In genomic region chr2:191012346-191012745, GRCh38 we compare ENCODE assay signal across 11 cellular contexts. TPM values are rescaled to one million over a fixed set of nuclear protein-coding genes. Genes with fewer than 3 reads are reported as not detected.
DNase-seq lines count a peak whose midpoint lies in the region; ATAC-seq and TF ChIP-seq lines count a peak whose summit lies in the region.
"Had no signal": no experiment of that assay in that cellular context is flagged by ENCODE, and none has a peak within 500 bp of the region (broad histone marks: within the 10 kb centered on the region; RNA-seq: fewer than 3 reads in every experiment).

No MANE protein-coding gene starts in this region.

- peaks cover 26 to 53% (median 46%) of the 10 kb centered on the region in 7 donors for H3K4me1 Mint-ChIP-seq in naive thymus-derived CD4-positive, alpha-beta T cell
- H3K4me1 Mint-ChIP-seq: nephron progenitor cell had no signal

- H3K27ac ChIP-seq in AG04450 (ENCODE audit: low read depth, low read length) (no peak overlapping the region), GM23248 (no peak overlapping the region; the same call in 1 of the 2 replicates), dorsolateral prefrontal cortex (peak overlapping the region in 8 of 59 donors; percentile 28 to 99 (median 98)), uterus (no peak overlapping the region)
- H3K27ac ChIP-seq in naive thymus-derived CD4-positive, alpha-beta T cell (ENCODE audit: low read depth, low read length): peak overlapping the region; percentile 87
- H3K27ac ChIP-seq: WERI-Rb-1 had no signal

- in situ Hi-C loops in GM23248 (cut with MboI): no loop called here

- H3K4me1 ChIP-seq in GM23248 (ENCODE audit: insufficient read depth) (peaks cover 42% of the 10 kb centered on the region), uterus (peaks cover 0 to 3% of the 10 kb centered on the region in 2 donors)
- peaks cover 49 to 55% of the 10 kb centered on the region in 2 donors for H3K4me1 ChIP-seq in naive thymus-derived CD4-positive, alpha-beta T cell (ENCODE audit: control insufficient read depth in 2 of 2, insufficient read depth in 2 of 2, low read length in 2 of 2)

- H3K9ac ChIP-seq in GM23248: peak overlapping the region; percentile 80

- H3K27me3 ChIP-seq in AG04450 (ENCODE audit: control insufficient read depth, insufficient read depth, low read length) (no peaks in the 10 kb centered on the region), GM23248 (replicated peaks; ENCODE audit: insufficient read depth) (no peaks in the 10 kb centered on the region), dorsolateral prefrontal cortex (no peaks in the 10 kb centered on the region), uterus (no peaks in the 10 kb centered on the region)
- H3K27me3 ChIP-seq in naive thymus-derived CD4-positive, alpha-beta T cell (ENCODE audit: control insufficient read depth in 2 of 2, insufficient read depth in 2 of 2, low read length in 2 of 2): no peaks in the 10 kb centered on the region

- H3F3A ChIP-seq in GM23248 (ENCODE audit: insufficient read depth): peaks cover 39% of the 10 kb centered on the region; the same call in 1 of the 2 replicates

- TF ChIP-seq CTCF in AG04450 (IDR thresholded peaks at IDR 0.05; ENCODE audit: low read depth, low read length) (no peak), dorsolateral prefrontal cortex (IDR thresholded peaks at IDR 0.05 in 54 of 56, conservative IDR thresholded peaks at IDR 0.05 in 2 of 56; ENCODE audit: low read depth in 1 of 56, partially characterized antibody in 56 of 56) (no peak), uterus (IDR thresholded peaks at IDR 0.05) (no peak)

- H3K4me2 ChIP-seq in GM23248 (ENCODE audit: unreplicated experiment): peak overlapping the region; percentile 91

- H3K27ac Mint-ChIP-seq in naive thymus-derived CD4-positive, alpha-beta T cell: no peak overlapping the region
- H3K27ac Mint-ChIP-seq: nephron progenitor cell had no signal

- no peak overlapping the region for H3K4me3 Mint-ChIP-seq in naive thymus-derived CD4-positive, alpha-beta T cell
- H3K4me3 Mint-ChIP-seq: nephron progenitor cell had no signal

- no peaks in the 10 kb centered on the region; the same call in 1 of the 2 replicates for H4K20me1 ChIP-seq in GM23248 (ENCODE audit: insufficient read depth)

- no peak overlapping the region for H2AFZ ChIP-seq in GM23248

- H3K9me3 ChIP-seq in AG04450 (ENCODE audit: control insufficient read depth, insufficient read depth, low read length): no peaks in the 10 kb centered on the region
- no peaks in the 10 kb centered on the region for H3K9me3 ChIP-seq in GM23248 (ENCODE audit: low read depth)
- no peaks in the 10 kb centered on the region for H3K9me3 ChIP-seq in naive thymus-derived CD4-positive, alpha-beta T cell (ENCODE audit: control insufficient read depth in 2 of 3, low read length in 3 of 3)
- no peaks in the 10 kb centered on the region for H3K9me3 ChIP-seq in uterus

- no peaks in the 10 kb centered on the region for H3K27me3 Mint-ChIP-seq in naive thymus-derived CD4-positive, alpha-beta T cell

- H3K9me3 Mint-ChIP-seq in naive thymus-derived CD4-positive, alpha-beta T cell: peaks cover 0 to 6% (median 0%) of the 10 kb centered on the region in 11 donors

- H3K36me3 Mint-ChIP-seq in naive thymus-derived CD4-positive, alpha-beta T cell: peaks cover 6 to 34% (median 28%) of the 10 kb centered on the region in 5 donors

- H3K79me2 ChIP-seq in GM23248 (ENCODE audit: insufficient read depth): peaks cover 64% of the 10 kb centered on the region

- H3K36me3 ChIP-seq in GM23248 (ENCODE audit: low read depth) (peaks cover 35% of the 10 kb centered on the region), uterus (no peaks in the 10 kb centered on the region)
- H3K36me3 ChIP-seq in naive thymus-derived CD4-positive, alpha-beta T cell (ENCODE audit: control insufficient read depth in 2 of 3, insufficient read depth in 3 of 3, low read length in 3 of 3): peaks cover 13 to 20% (median 16%) of the 10 kb centered on the region in 3 experiments

- ATAC-seq in naive thymus-derived CD4-positive, alpha-beta T cell: no peak
- no peak for ATAC-seq in sciatic nerve

- CTCF ChIA-PET in AG04450 (lab: Charles Lee): interaction anchor here (0.6 to 2.7 kb wide), 6 partner anchors 12 to 504 kb away, joined by 3 to 8 read pairs (median 4); no protein-coding TSS in a partner anchor
- CTCF ChIA-PET in naive thymus-derived CD4-positive, alpha-beta T cell (lab: Charles Lee): interaction anchor here (1.0 to 2.3 kb wide), 3 partner anchors 8 to 17 kb away, joined by 7 to 10 read pairs (median 8); no protein-coding TSS in a partner anchor

- POLR2A ChIA-PET in AG04450 (lab: Yijun Ruan, JAX): interaction anchor here (0.6 to 2.4 kb wide), 2 partner anchors 37 to 38 kb away, joined by 12 to 13 read pairs; no protein-coding TSS in a partner anchor
- POLR2A ChIA-PET in naive thymus-derived CD4-positive, alpha-beta T cell (lab: Charles Lee): interaction anchor here (0.6 to 6.6 kb wide), 15 partner anchors 8 to 543 kb away, joined by 3 to 58 read pairs (median 5); partner anchors contain the start of gene GLS

- DNase-seq in AG04450 (ENCODE audit: low read depth, low spot score) (no peak), GM23248 (no peak), dorsolateral prefrontal cortex (no peak), T-helper 2 cell (no peak), sciatic nerve (ENCODE audit: low spot score) (no peak), uterus (no peak), kidney tubule cell (ENCODE audit: low spot score) (no peak)
- no peak for DNase-seq in naive thymus-derived CD4-positive, alpha-beta T cell
- DNase-seq: central memory CD4-positive, alpha-beta T cell; nephron progenitor cell; WERI-Rb-1 had no signal

- H3K4me3 ChIP-seq in AG04450 (ENCODE audit: low read depth, low read length): peak overlapping the region; percentile 89
- peak overlapping the region; percentile 83 for H3K4me3 ChIP-seq in GM23248
- H3K4me3 ChIP-seq in dorsolateral prefrontal cortex: peak overlapping the region in 56 of 59 donors; percentile 65 to 100 (median 91)
- peak overlapping the region; percentile 69 for H3K4me3 ChIP-seq in naive thymus-derived CD4-positive, alpha-beta T cell (ENCODE audit: low read length)
- peak overlapping the region in 1 of 2 donors; percentile 92 for H3K4me3 ChIP-seq in uterus

- H3K9me2 ChIP-seq in GM23248 (ENCODE audit: insufficient read depth): no peaks in the 10 kb centered on the region

- TF ChIP-seq POLR2A in uterus (IDR thresholded peaks at IDR 0.05): no peak

- WGBS in GM23248 (ENCODE audit: low coverage in 1 of 2, low lambda C conversion rate in 2 of 2, missing lambda C conversion rate in 2 of 2), 2 experiments: 93 to 97% methylated on average over 3 of the region's 3 CpGs

- intact Hi-C loops in dorsolateral prefrontal cortex (cut with DNase I) (loop anchor here (5.0 to 10.0 kb wide), 3 partner anchors 130 to 1228 kb away; partner anchors contain the start of genes GLS (in 1 of the 2), NEMP2 (in 1 of the 2), ORMDL1 (in 1 of the 2) and PMS1 (in 1 of the 2)), sciatic nerve (cut with DNase I) (no loop called here), uterus (cut with DNase I; ENCODE audit: low total_unique reads) (no loop called here)
- intact Hi-C loops in naive thymus-derived CD4-positive, alpha-beta T cell (cut with micrococcal nuclease): loop anchor here (2.0 to 5.0 kb wide), 6 partner anchors 16 to 1250 kb away; partner anchors contain the start of genes NAB1 (in 1 of the 2), NEMP2 (in 1 of the 2) and OSGEPL1 (in 1 of the 2)

RNA-seq across cellular contexts. Expression of gene STAT1, which starts 1.6 kb away (rescaled TPM):
- polyA plus RNA-seq in AG04450 (2011; rRNA removed) (109 and 130 TPM in 2 replicates), GM23248 (2016; fragmentation: Nextera tagmentation; extraction: Ambion mirVana) (237 and 238 TPM in 2 replicates)
- 113 and 120 TPM in 2 replicates for polyA minus RNA-seq in AG04450 (2011; rRNA and poly(A)+ RNA removed)
- 227 and 232 TPM in 2 replicates for total RNA-seq in GM23248 (2014; rRNA removed; shearing (Covaris generic))
- total RNA-seq in dorsolateral prefrontal cortex (100 to 1,000 TPM in 3 of 120 experiments, 10 to 100 TPM in 117; 23.0 to 286 (median 57.5) TPM), sciatic nerve (54.5 TPM), uterus (10 to 100 TPM; 20.7 to 83.0 (median 56.1) TPM)
- total RNA-seq in naive thymus-derived CD4-positive, alpha-beta T cell: 1,000 to 10,000 TPM in 1 of 5 experiments, 10 to 100 TPM in 4; 74.1 to 1,177 (median 89.6) TPM
- 100 to 1,000 TPM; 221 to 244 TPM for polyA plus RNA-seq in naive thymus-derived CD4-positive, alpha-beta T cell

Comparison
In these comparisons a context has a peak if more than half of its experiments do, and no peak if none do; other contexts are left out.
1. intact Hi-C loops: an anchor here in dorsolateral prefrontal cortex (5.0 to 10.0 kb wide) and naive thymus-derived CD4-positive, alpha-beta T cell (2.0 to 5.0 kb wide); none called in sciatic nerve and uterus.